22 cellular contexts compared by ENCODE assay signal in the genomic region with DNA sequence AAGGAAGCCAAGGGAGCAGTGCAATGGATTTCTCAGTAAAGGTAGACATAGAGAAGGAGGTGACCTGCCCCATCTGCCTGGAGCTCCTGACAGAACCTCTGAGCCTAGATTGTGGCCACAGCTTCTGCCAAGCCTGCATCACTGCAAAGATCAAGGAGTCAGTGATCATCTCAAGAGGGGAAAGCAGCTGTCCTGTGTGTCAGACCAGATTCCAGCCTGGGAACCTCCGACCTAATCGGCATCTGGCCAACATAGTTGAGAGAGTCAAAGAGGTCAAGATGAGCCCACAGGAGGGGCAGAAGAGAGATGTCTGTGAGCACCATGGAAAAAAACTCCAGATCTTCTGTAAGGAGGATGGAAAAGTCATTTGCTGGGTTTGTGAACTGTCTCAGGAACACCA. TPM values are rescaled to one million over a fixed set of nuclear protein-coding genes. Genes with fewer than 3 reads are reported as not detected.
DNase-seq lines count a peak whose midpoint lies in the region; ATAC-seq and TF ChIP-seq lines count a peak whose summit lies in the region.
"Had no signal": no experiment of that assay in that cellular context is flagged by ENCODE, and none has a peak within 500 bp of the region (broad histone marks: within the 10 kb centered on the region; RNA-seq: fewer than 3 reads in every experiment).

No MANE protein-coding gene starts in this region.

- peak overlapping the region in 4 of 8 donors; percentile 13 to 28 (median 20) for H3K4me3 Mint-ChIP-seq in CD4-positive, alpha-beta memory T cell
- no peak overlapping the region for H3K4me3 Mint-ChIP-seq in H9
- H3K4me3 Mint-ChIP-seq in activated naive CD8-positive, alpha-beta T cell treated with anti-CD3 and anti-CD28 coated beads, Interleukin-2, amount 50 U/mL, for 24 hours, result no peak overlapping the region
- H3K4me3 Mint-ChIP-seq in naive thymus-derived CD4-positive, alpha-beta T cell, result peak overlapping the region in 6 of 10 donors; percentile 8 to 72 (median 24)
- H3K4me3 Mint-ChIP-seq: brain; T-helper 1 cell treated with Interleukin-12 subunit alpha and Interleukin-12 subunit beta and Interleukin-4 antibody, amounts not matched to agents 30 μg/mL and 1 μg/mL, for 36 hours had no signal

- H4K5ac ChIP-seq in H9 (ENCODE audit: insufficient read length, low read depth, low read length), result no peak overlapping the region

- H3K27me3 Mint-ChIP-seq in CD4-positive, alpha-beta memory T cell, result no peaks in the 10 kb centered on the region
- H3K27me3 Mint-ChIP-seq in H9 (ENCODE audit: low read depth), result no peaks in the 10 kb centered on the region
- no peaks in the 10 kb centered on the region for H3K27me3 Mint-ChIP-seq in activated naive CD8-positive, alpha-beta T cell treated with anti-CD3 and anti-CD28 coated beads, Interleukin-2, amount 50 U/mL, for 24 hours
- no peaks in the 10 kb centered on the region for H3K27me3 Mint-ChIP-seq in naive thymus-derived CD4-positive, alpha-beta T cell
- H3K27me3 Mint-ChIP-seq: brain had no signal

- H2BK120ac ChIP-seq in H9 (ENCODE audit: low read depth, low read length, poor library complexity, severe bottlenecking), result no peak overlapping the region

- ATAC-seq in activated naive CD8-positive, alpha-beta T cell treated with anti-CD3 and anti-CD28 coated beads, Interleukin-2, amount 50 U/mL, for 24 hours, result no peak
- ATAC-seq in naive thymus-derived CD4-positive, alpha-beta T cell, result no peak
- ATAC-seq: activated CD4-positive, CD25-positive, alpha-beta regulatory T cell treated with anti-CD3 and anti-CD28 coated beads, Interleukin-2, amount 50 U/mL, for 24 hours; sciatic nerve had no signal

- no peak overlapping the region for H3K56ac ChIP-seq in H9 (ENCODE audit: insufficient read length, low read depth, low read length)

- intact Hi-C loops in CD4-positive, alpha-beta memory T cell (cut with micrococcal nuclease), result no loop called here
- intact Hi-C loops in naive thymus-derived CD4-positive, alpha-beta T cell (cut with micrococcal nuclease), result no loop called here

- H4K8ac ChIP-seq in H9 (replicated peaks; ENCODE audit: insufficient read length, low read depth, low read length), result no peak overlapping the region

- H4K20me1 ChIP-seq in H9 (ENCODE audit: control insufficient read depth, insufficient read depth, insufficient read length), result no peaks in the 10 kb centered on the region

- H2AFZ ChIP-seq in H9 (ENCODE audit: low read length), result no peak overlapping the region
- H2AFZ ChIP-seq: parathyroid adenoma had no signal

- H3K23ac ChIP-seq in H9 (ENCODE audit: insufficient read length, low read depth, low read length), result no peak overlapping the region

- no peak overlapping the region for H4K91ac ChIP-seq in H9 (ENCODE audit: insufficient read length, low read depth, low read length)

- H2BK12ac ChIP-seq in H9 (ENCODE audit: insufficient read length, low read depth, low read length), result no peak overlapping the region

- H2BK15ac ChIP-seq in H9 (ENCODE audit: low read depth, low read length), result no peak overlapping the region

- no peaks in the 10 kb centered on the region for H3K9me3 Mint-ChIP-seq in CD4-positive, alpha-beta memory T cell
- no peaks in the 10 kb centered on the region for H3K9me3 Mint-ChIP-seq in H9
- no peaks in the 10 kb centered on the region for H3K9me3 Mint-ChIP-seq in activated naive CD8-positive, alpha-beta T cell treated with anti-CD3 and anti-CD28 coated beads, Interleukin-2, amount 50 U/mL, for 24 hours
- no peaks in the 10 kb centered on the region for H3K9me3 Mint-ChIP-seq in naive thymus-derived CD4-positive, alpha-beta T cell
- H3K9me3 Mint-ChIP-seq: brain; T-helper 1 cell treated with Interleukin-12 subunit alpha and Interleukin-12 subunit beta and Interleukin-4 antibody, amounts not matched to agents 30 μg/mL and 1 μg/mL, for 36 hours had no signal

- H2BK5ac ChIP-seq in H9 (ENCODE audit: insufficient read length, low read length), result no peak overlapping the region

- no peak overlapping the region for H3K18ac ChIP-seq in H9 (ENCODE audit: insufficient read length, low read depth, low read length)

- peaks cover 39 to 73% (median 62%) of the 10 kb centered on the region in 4 donors for H3K4me1 Mint-ChIP-seq in CD4-positive, alpha-beta memory T cell
- H3K4me1 Mint-ChIP-seq in H9, result peaks cover 9 to 23% of the 10 kb centered on the region in 2 experiments; a peak in 3 of 4 replicates
- peaks cover 79% of the 10 kb centered on the region for H3K4me1 Mint-ChIP-seq in activated naive CD8-positive, alpha-beta T cell treated with anti-CD3 and anti-CD28 coated beads, Interleukin-2, amount 50 U/mL, for 24 hours
- H3K4me1 Mint-ChIP-seq in naive thymus-derived CD4-positive, alpha-beta T cell, result peaks cover 51 to 82% (median 78%) of the 10 kb centered on the region in 7 donors

- CTCF ChIA-PET in CD4-positive, alpha-beta memory T cell (lab: Charles Lee; ENCODE audit: partially characterized antibody), result interaction anchor here (2.0 to 10.1 kb wide), 2 partner anchors 10 to 11 kb away, joined by 4 to 63 read pairs; a partner anchor contains a TSS
- CTCF ChIA-PET in naive thymus-derived CD4-positive, alpha-beta T cell (lab: Charles Lee), result interaction anchor here (2.3 kb wide), 1 partner anchor 11 kb away, joined by 7 read pairs; a partner anchor contains a TSS

- no peak overlapping the region for H3T11ph ChIP-seq in H9 (ENCODE audit: low read length)

- H2BK20ac ChIP-seq in H9 (ENCODE audit: low read depth, low read length, poor library complexity, severe bottlenecking), result no peak overlapping the region

- peak overlapping the region in 6 of 7 donors; percentile 53 to 92 (median 74) for H3K27ac Mint-ChIP-seq in CD4-positive, alpha-beta memory T cell
- H3K27ac Mint-ChIP-seq in H9, result peak overlapping the region in 2 of 3 experiments; percentile 10 to 11; a peak in 2 of 7 replicates
- H3K27ac Mint-ChIP-seq in activated naive CD8-positive, alpha-beta T cell treated with anti-CD3 and anti-CD28 coated beads, Interleukin-2, amount 50 U/mL, for 24 hours, result peak overlapping the region; percentile 53
- H3K27ac Mint-ChIP-seq in naive thymus-derived CD4-positive, alpha-beta T cell, result peak overlapping the region; percentile 16 to 99 (median 71)
- H3K27ac Mint-ChIP-seq: brain; T-helper 1 cell treated with Interleukin-12 subunit alpha and Interleukin-12 subunit beta and Interleukin-4 antibody, amounts not matched to agents 30 μg/mL and 1 μg/mL, for 36 hours had no signal

- no peaks in the 10 kb centered on the region for H3K27me3 ChIP-seq in CD4-positive, alpha-beta memory T cell (ENCODE audit: insufficient read depth, low read length)
- no peaks in the 10 kb centered on the region for H3K27me3 ChIP-seq in H9 (ENCODE audit: insufficient read depth, low read length)
- no peaks in the 10 kb centered on the region for H3K27me3 ChIP-seq in naive thymus-derived CD4-positive, alpha-beta T cell (ENCODE audit: control insufficient read depth in 2 of 2, insufficient read depth in 2 of 2, low read length in 2 of 2)
- H3K27me3 ChIP-seq: vagina had no signal

- POLR2A ChIA-PET in CD4-positive, alpha-beta memory T cell (lab: Charles Lee; ENCODE audit: partially characterized antibody), result interaction anchor here (1.3 to 3.5 kb wide), 2 partner anchors 9 to 12 kb away, joined by 3 to 20 read pairs; a partner anchor contains a TSS
- POLR2A ChIA-PET in naive thymus-derived CD4-positive, alpha-beta T cell (lab: Charles Lee), result no interaction called here

- no peak overlapping the region for H2AK5ac ChIP-seq in H9 (ENCODE audit: insufficient read length, low read length)

- no peak overlapping the region for H3K9ac ChIP-seq in H9 (ENCODE audit: extremely low read depth, insufficient read length, low read length)
- H3K9ac ChIP-seq: KMS-11, parathyroid adenoma had no signal

- H3K36me3 Mint-ChIP-seq in CD4-positive, alpha-beta memory T cell, result peaks cover 65 to 76% of the 10 kb centered on the region in 2 donors
- H3K36me3 Mint-ChIP-seq in H9 (ENCODE audit: insufficient read depth in 1 of 3, low read depth in 3 of 3), result peaks cover 0 to 71% (median 46%) of the 10 kb centered on the region in 3 experiments; a peak in 5 of 7 replicates
- peaks cover 50% of the 10 kb centered on the region for H3K36me3 Mint-ChIP-seq in activated naive CD8-positive, alpha-beta T cell treated with anti-CD3 and anti-CD28 coated beads, Interleukin-2, amount 50 U/mL, for 24 hours (ENCODE audit: low read depth)
- H3K36me3 Mint-ChIP-seq in naive thymus-derived CD4-positive, alpha-beta T cell, result peaks cover 10 to 59% (median 47%) of the 10 kb centered on the region in 5 donors
- H3K36me3 Mint-ChIP-seq: brain had no signal

- no peak overlapping the region for H3K4ac ChIP-seq in H9 (ENCODE audit: low read depth, low read length)

- peak overlapping the region; percentile 5 for H3K27ac ChIP-seq in CD4-positive, alpha-beta memory T cell (ENCODE audit: low read depth, low read length)
- no peak overlapping the region for H3K27ac ChIP-seq in H9 (ENCODE audit: insufficient read length, low read depth, low read length)
- H3K27ac ChIP-seq in naive thymus-derived CD4-positive, alpha-beta T cell (ENCODE audit: low read depth, low read length), result peak overlapping the region; percentile 20
- H3K27ac ChIP-seq: KMS-11, left ventricle myocardium inferior, parathyroid adenoma, vagina had no signal

- H3K79me1 ChIP-seq in H9 (ENCODE audit: insufficient read depth, low read depth, low read length, poor library complexity, severe bottlenecking), result no peaks in the 10 kb centered on the region

- peaks cover 37% of the 10 kb centered on the region for H3K36me3 ChIP-seq in CD4-positive, alpha-beta memory T cell (ENCODE audit: insufficient read depth, low read length)
- H3K36me3 ChIP-seq in naive thymus-derived CD4-positive, alpha-beta T cell (ENCODE audit: control insufficient read depth in 2 of 3, insufficient read depth in 3 of 3, low read length in 3 of 3), result peaks cover 3 to 30% (median 17%) of the 10 kb centered on the region in 3 experiments

- no peaks in the 10 kb centered on the region for H3K23me2 ChIP-seq in H9 (ENCODE audit: insufficient read length, low read depth, low read length, poor library complexity, severe bottlenecking)

- H3K79me2 ChIP-seq in H9 (ENCODE audit: insufficient read depth, low read length), result peaks cover 3% of the 10 kb centered on the region; the same call in 1 of the 2 replicates
- H3K79me2 ChIP-seq: parathyroid adenoma had no signal

- DNase-seq in CD4-positive, alpha-beta memory T cell, result no peak
- DNase-seq in H9 (no peak), Kasumi-1 (lab: John Stamatoyannopoulos, UW) (no peak), NCI-H1694 (lab: John Stamatoyannopoulos, UW) (no peak)
- no peak for DNase-seq in activated naive CD8-positive, alpha-beta T cell treated with anti-CD3 and anti-CD28 coated beads, Interleukin-2, amount 50 U/mL, for 24 hours
- no peak for DNase-seq in naive thymus-derived CD4-positive, alpha-beta T cell
- no peak for DNase-seq in activated effector memory CD4-positive, alpha-beta T cell treated with Interleukin-2 at 50 U/mL for 16 hours
- DNase-seq: activated naive CD4-positive, alpha-beta T cell; left ventricle myocardium inferior; NCI-H1105; NCI-H2107; NCI-H524; SHP77 had no signal

- H3K4me3 ChIP-seq in CD4-positive, alpha-beta memory T cell (ENCODE audit: low read length in 2 of 2), result no peak overlapping the region
- H3K4me3 ChIP-seq in naive thymus-derived CD4-positive, alpha-beta T cell (ENCODE audit: low read length), result no peak overlapping the region
- H3K4me3 ChIP-seq: left ventricle myocardium inferior, vagina had no signal

- WGBS in H9 (ENCODE audit: extremely low coverage, insufficient read length, low lambda C conversion rate), result no CpG with 5 or more reads among the region's 2 CpGs

- TF ChIP-seq CTCF in H9 (conservative IDR thresholded peaks at IDR 0.05), result no peak

- no peak overlapping the region for H3K4me2 ChIP-seq in H9 (ENCODE audit: insufficient read depth, insufficient read length, low read length)
- H3K4me2 ChIP-seq: KMS-11 had no signal

- H3K9me3 ChIP-seq in CD4-positive, alpha-beta memory T cell (ENCODE audit: control insufficient read depth in 1 of 2, low read length in 2 of 2), result no peaks in the 10 kb centered on the region
- no peaks in the 10 kb centered on the region for H3K9me3 ChIP-seq in H9 (ENCODE audit: control insufficient read depth, low read depth, low read length)
- no peaks in the 10 kb centered on the region for H3K9me3 ChIP-seq in naive thymus-derived CD4-positive, alpha-beta T cell (ENCODE audit: control insufficient read depth in 2 of 3, low read length in 3 of 3)
- H3K9me3 ChIP-seq: left ventricle myocardium inferior, vagina had no signal

- H3K14ac ChIP-seq in H9 (ENCODE audit: insufficient read depth, low read length), result no peak overlapping the region

- peaks cover 65% of the 10 kb centered on the region for H3K4me1 ChIP-seq in CD4-positive, alpha-beta memory T cell (ENCODE audit: insufficient read depth, low read length)
- H3K4me1 ChIP-seq in H9 (ENCODE audit: insufficient read depth, low read length), result no peaks in the 10 kb centered on the region
- peaks cover 27 to 38% of the 10 kb centered on the region in 2 donors for H3K4me1 ChIP-seq in naive thymus-derived CD4-positive, alpha-beta T cell (ENCODE audit: control insufficient read depth in 2 of 2, insufficient read depth in 2 of 2, low read length in 2 of 2)
- H3K4me1 ChIP-seq: parathyroid adenoma had no signal

RNA-seq across cellular contexts. Expression of a gene that starts 6.6 kb away (rescaled TPM):
- total RNA-seq in CD4-positive, alpha-beta memory T cell, result 100 to 1,000 TPM; 349 to 353 TPM
- 100 to 1,000 TPM; 187 to 190 TPM for polyA plus RNA-seq in CD4-positive, alpha-beta memory T cell
- 78.6 and 79.9 TPM in 2 replicates for total RNA-seq in H9 (2021)
- 100 to 1,000 TPM; 229 to 340 (median 258) TPM for total RNA-seq in naive thymus-derived CD4-positive, alpha-beta T cell
- 100 to 1,000 TPM; 121 to 184 TPM for polyA plus RNA-seq in naive thymus-derived CD4-positive, alpha-beta T cell

RNA-seq across cellular contexts. Expression of a gene that starts 11.3 kb away (rescaled TPM):
- total RNA-seq in CD4-positive, alpha-beta memory T cell, result 10 to 100 TPM; 33.9 to 35.5 TPM
- 1 to 10 TPM; 9.1 to 9.5 TPM for polyA plus RNA-seq in CD4-positive, alpha-beta memory T cell
- total RNA-seq in H9 (2021), result 21.3 and 21.5 TPM in 2 replicates
- 10 to 100 TPM; 16.9 to 36.8 (median 26.2) TPM for total RNA-seq in naive thymus-derived CD4-positive, alpha-beta T cell
- 10 to 100 TPM; 10.3 to 10.5 TPM for polyA plus RNA-seq in naive thymus-derived CD4-positive, alpha-beta T cell

RNA-seq across cellular contexts. Expression of a gene that starts 40.0 kb away (rescaled TPM):
- total RNA-seq in CD4-positive, alpha-beta memory T cell, result under 1 TPM; 0.44 to 0.61 TPM
- under 1 TPM in 1 of 2 donors, not detected in 1; 0.20 TPM for polyA plus RNA-seq in CD4-positive, alpha-beta memory T cell
- not detected in 2 replicates for total RNA-seq in H9 (2021)
- total RNA-seq in naive thymus-derived CD4-positive, alpha-beta T cell, result 1 to 10 TPM in 1 of 5 experiments, under 1 TPM in 4; 0.19 to 1.4 (median 0.71) TPM
- under 1 TPM in 1 of 2 donors, not detected in 1; 0.11 TPM for polyA plus RNA-seq in naive thymus-derived CD4-positive, alpha-beta T cell
- total RNA-seq: dermis microvascular lymphatic vessel endothelial cell, epithelial cell of proximal tubule, left ventricle myocardium inferior, vagina had no signal

RNA-seq across cellular contexts. Expression of a gene that starts 57.8 kb away (rescaled TPM):
- total RNA-seq in CD4-positive, alpha-beta memory T cell, result 1 to 10 TPM; 1.6 to 2.2 TPM
- under 1 TPM; 0.50 to 0.60 TPM for polyA plus RNA-seq in CD4-positive, alpha-beta memory T cell
- not detected in 2 replicates for total RNA-seq in H9 (2021)
- 1 to 10 TPM; 1.0 to 2.8 (median 2.4) TPM for total RNA-seq in naive thymus-derived CD4-positive, alpha-beta T cell
- under 1 TPM; 0.25 to 0.33 TPM for polyA plus RNA-seq in naive thymus-derived CD4-positive, alpha-beta T cell
- total RNA-seq: dermis microvascular lymphatic vessel endothelial cell, epithelial cell of proximal tubule, left ventricle myocardium inferior, vagina had no signal

Comparison
In these comparisons a context has a peak if more than half of its experiments do, and no peak if none do; other contexts are left out.
1. H3K27ac Mint-ChIP-seq: peak in every context shown above with its lines; median percentile 74 in CD4-positive, alpha-beta memory T cell; 71 in naive thymus-derived CD4-positive, alpha-beta T cell; 53 in activated naive CD8-positive, alpha-beta T cell treated with anti-CD3 and anti-CD28 coated beads, Interleukin-2, amount 50 U/mL, for 24 hours; 10 in H9.
2. H3K4me3 Mint-ChIP-seq: peak in naive thymus-derived CD4-positive, alpha-beta T cell (6 of 10); none in H9 (0 of 2) and activated naive CD8-positive, alpha-beta T cell treated with anti-CD3 and anti-CD28 coated beads, Interleukin-2, amount 50 U/mL, for 24 hours (single experiment).